14 cellular contexts compared by ENCODE assay signal in the genomic region with DNA sequence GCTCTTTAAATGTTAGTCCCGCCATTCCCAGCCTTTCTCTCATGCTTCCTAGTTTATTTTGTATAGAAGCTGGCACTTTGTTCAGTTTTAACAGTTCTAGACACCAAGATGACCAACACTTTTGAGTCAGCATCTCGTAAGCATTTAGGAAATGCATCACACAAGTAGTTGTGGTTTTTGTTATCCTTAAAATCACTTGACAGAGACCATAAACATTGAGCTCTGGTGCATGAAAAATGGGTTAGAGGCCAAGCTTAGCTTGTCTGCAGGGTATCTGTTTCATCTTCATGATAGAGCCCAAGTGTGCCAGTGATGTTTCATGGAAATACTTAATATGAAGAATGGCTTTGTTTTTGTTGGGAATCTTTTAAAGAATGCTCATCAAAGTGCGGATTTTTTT.
DNase-seq lines count a peak whose midpoint lies in the region; ATAC-seq and TF ChIP-seq lines count a peak whose summit lies in the region.
"Had no signal": no experiment of that assay in that cellular context is flagged by ENCODE, and none has a peak within 500 bp of the region (broad histone marks: within the 10 kb centered on the region; RNA-seq: fewer than 3 reads in every experiment).

No MANE protein-coding gene starts in this region.

- no peaks in the 10 kb centered on the region for H3K9me3 Mint-ChIP-seq in osteocyte (ENCODE audit: unreplicated experiment)
- H3K9me3 Mint-ChIP-seq: activated T-cell treated with anti-CD3 and anti-CD28 coated beads, Interleukin-2, amount 50 U/mL, for 72 hours had no signal

- TF ChIP-seq CTCF in fibroblast of villous mesenchyme (IDR thresholded peaks at IDR 0.05; ENCODE audit: insufficient read depth, low read depth, low read length) = no peak
- TF ChIP-seq CTCF in osteocyte (IDR thresholded peaks at IDR 0.05) = no peak

- ATAC-seq in HG03135 (IDR thresholded peaks at IDR 0.05; ENCODE audit: unreplicated experiment) = no peak
- ATAC-seq: right lobe of liver, WTC11 had no signal

- H3K36me3 ChIP-seq in skeletal muscle satellite cell (ENCODE audit: insufficient read depth, low read length) = no peaks in the 10 kb centered on the region
- H3K36me3 ChIP-seq: right lobe of liver, vagina had no signal

- H3K4me3 Mint-ChIP-seq in osteocyte (ENCODE audit: unreplicated experiment) = no peak overlapping the region
- H3K4me3 Mint-ChIP-seq: activated T-cell treated with anti-CD3 and anti-CD28 coated beads, Interleukin-2, amount 50 U/mL, for 72 hours; WTC11 had no signal

- peak; percentile 93 for DNase-seq in GM04504 (ENCODE audit: low read depth)
- DNase-seq in T1000 (lab: John Stamatoyannopoulos, UW) = peak; percentile 9
- peak; percentile 99 for DNase-seq in fibroblast of villous mesenchyme (ENCODE audit: low read depth)
- no peak for DNase-seq in osteocyte (ENCODE audit: extremely low spot score, unreplicated experiment)
- no peak for DNase-seq in NCI-H446 (lab: John Stamatoyannopoulos, UW)
- DNase-seq in epidermal melanocyte (ENCODE audit: insufficient read length, low spot score) = no peak
- DNase-seq: activated T-cell treated with anti-CD3 and anti-CD28 coated beads, Interleukin-2, amount 50 U/mL, for 72 hours; H7; hypothalamus; right lobe of liver had no signal

- H3K27ac Mint-ChIP-seq in osteocyte (ENCODE audit: unreplicated experiment) = no peak overlapping the region
- H3K27ac Mint-ChIP-seq: activated T-cell treated with anti-CD3 and anti-CD28 coated beads, Interleukin-2, amount 50 U/mL, for 72 hours; WTC11 had no signal

- peaks cover 19% of the 10 kb centered on the region for H3K4me1 Mint-ChIP-seq in osteocyte (ENCODE audit: unreplicated experiment)
- H3K4me1 Mint-ChIP-seq: WTC11 had no signal

- H3K27me3 ChIP-seq in skeletal muscle satellite cell (ENCODE audit: control insufficient read depth, insufficient read depth, low read length) = no peaks in the 10 kb centered on the region
- H3K27me3 ChIP-seq: right lobe of liver, vagina had no signal

- H3K4me3 ChIP-seq in fibroblast of villous mesenchyme (ENCODE audit: low read depth, low read length) (no peak overlapping the region), skeletal muscle satellite cell (ENCODE audit: low read length) (no peak overlapping the region)
- H3K4me3 ChIP-seq: right lobe of liver, vagina had no signal

- H3K4me2 ChIP-seq in skeletal muscle satellite cell (ENCODE audit: low read length) = peak overlapping the region; percentile 40

- peaks cover 27% of the 10 kb centered on the region for H3K4me1 ChIP-seq in skeletal muscle satellite cell (ENCODE audit: control insufficient read depth, insufficient read depth, low read length)
- H3K4me1 ChIP-seq: right lobe of liver had no signal

- no peak overlapping the region for H3K9ac ChIP-seq in skeletal muscle satellite cell (ENCODE audit: low read depth, low read length)

- no peaks in the 10 kb centered on the region for H3K36me3 Mint-ChIP-seq in osteocyte (ENCODE audit: unreplicated experiment)

- no peaks in the 10 kb centered on the region for H3K27me3 Mint-ChIP-seq in osteocyte (ENCODE audit: unreplicated experiment)

- no peaks in the 10 kb centered on the region for H3K9me3 ChIP-seq in skeletal muscle satellite cell (replicated peaks; ENCODE audit: low read length)
- H3K9me3 ChIP-seq: right lobe of liver, vagina had no signal

Comparison
In these comparisons a context has a peak if more than half of its experiments do, and no peak if none do; other contexts are left out.
1. DNase-seq: peak in GM04504 (single experiment), T1000 (single experiment) and fibroblast of villous mesenchyme (single experiment); none in osteocyte (single experiment), NCI-H446 (0 of 2) and epidermal melanocyte (single experiment).